11 cellular contexts compared by ENCODE assay signal in the genomic region with DNA sequence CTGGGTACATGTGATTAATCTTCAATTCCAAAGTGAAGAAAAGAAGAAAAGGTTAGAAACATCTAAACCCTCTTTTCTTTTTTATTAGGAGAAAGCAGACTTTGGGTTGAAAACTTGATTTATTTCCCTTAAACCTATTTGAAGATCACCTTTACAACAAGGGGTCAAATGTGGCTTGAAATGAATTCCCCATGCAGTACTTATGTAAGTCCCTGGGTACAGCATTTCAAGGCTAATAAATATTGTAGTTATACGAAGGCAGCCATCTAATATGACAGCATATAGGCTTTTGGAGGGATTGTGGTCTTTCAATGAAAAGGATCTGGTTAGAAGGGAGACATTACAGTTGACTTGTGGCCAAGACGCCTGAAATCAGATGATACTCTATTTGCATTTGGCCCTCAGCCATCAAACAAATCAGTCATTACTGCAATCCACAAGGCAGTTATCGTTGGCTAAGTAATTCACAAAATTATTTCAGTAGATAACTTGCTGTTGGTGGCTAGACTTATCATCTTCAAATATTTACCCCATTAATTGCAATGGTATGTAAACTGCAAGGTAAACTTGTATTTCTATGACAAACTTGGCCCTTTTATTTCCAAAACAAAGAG.
DNase-seq lines count a peak whose midpoint lies in the region; ATAC-seq, FAIRE-seq and TF ChIP-seq lines count a peak whose summit lies in the region.
"Had no signal": no experiment of that assay in that cellular context is flagged by ENCODE, and none has a peak within 500 bp of the region (broad histone marks: within the 10 kb centered on the region; RNA-seq: fewer than 3 reads in every experiment).

No MANE protein-coding gene starts in this region.

- H3K36me3 Mint-ChIP-seq in activated naive CD4-positive, alpha-beta T cell treated with anti-CD3 and anti-CD28 coated beads, Interleukin-2, amount 10 ng/mL, durations not matched to agents 7 days and 5 days: no peaks in the 10 kb centered on the region

- DNase-seq in NCI-H1092 treated with DMSO at 0.1 percent for 48 hours (lab: John Stamatoyannopoulos, UW) (peak; percentile 79), NCI-H345 treated with DMSO at 0.1 percent for 48 hours (lab: John Stamatoyannopoulos, UW; ENCODE audit: unreplicated experiment) (peak; percentile 22), bronchial epithelial cell (ENCODE audit: low read depth) (peak; percentile 26), superior temporal gyrus (ENCODE audit: extremely low spot score) (peak; percentile 54), GOT3 (lab: John Stamatoyannopoulos, UW) (no peak)
- DNase-seq in activated naive CD4-positive, alpha-beta T cell treated with anti-CD3 and anti-CD28 coated beads, Interleukin-2, amount 10 ng/mL, durations not matched to agents 7 days and 5 days: no peak
- DNase-seq: activated T-cell treated with anti-CD3 and anti-CD28 coated beads, Interleukin-2, amount 50 U/mL, for 72 hours; KG1; occipital lobe; thyroid gland had no signal

- H3K27ac Mint-ChIP-seq in activated naive CD4-positive, alpha-beta T cell treated with anti-CD3 and anti-CD28 coated beads, Interleukin-2, amount 10 ng/mL, durations not matched to agents 7 days and 5 days: no peak overlapping the region
- H3K27ac Mint-ChIP-seq: activated T-cell treated with anti-CD3 and anti-CD28 coated beads, Interleukin-2, amount 50 U/mL, for 72 hours had no signal

- H3K9me3 Mint-ChIP-seq in activated naive CD4-positive, alpha-beta T cell treated with anti-CD3 and anti-CD28 coated beads, Interleukin-2, amount 10 ng/mL, durations not matched to agents 7 days and 5 days: no peaks in the 10 kb centered on the region
- H3K9me3 Mint-ChIP-seq: activated T-cell treated with anti-CD3 and anti-CD28 coated beads, Interleukin-2, amount 50 U/mL, for 72 hours had no signal

- no peaks in the 10 kb centered on the region for H3K27me3 Mint-ChIP-seq in activated naive CD4-positive, alpha-beta T cell treated with anti-CD3 and anti-CD28 coated beads, Interleukin-2, amount 10 ng/mL, durations not matched to agents 7 days and 5 days

- FAIRE-seq in bronchial epithelial cell (lab: Jason Lieb, UNC): no peak

- ATAC-seq in HG02884 (IDR thresholded peaks at IDR 0.05; ENCODE audit: unreplicated experiment): no peak
- ATAC-seq: activated T-cell treated with anti-CD3 and anti-CD28 coated beads, Interleukin-2, amount 50 U/mL, for 72 hours had no signal

- no peak overlapping the region for H3K4me3 ChIP-seq in bronchial epithelial cell (ENCODE audit: low read depth, low read length)
- H3K4me3 ChIP-seq: thyroid gland had no signal

- CTCF ChIA-PET in activated naive CD4-positive, alpha-beta T cell treated with anti-CD3 and anti-CD28 coated beads, Interleukin-2, amount 10 ng/mL, durations not matched to agents 7 days and 5 days (lab: Charles Lee): no interaction called here

- H3K36me3 ChIP-seq in bronchial epithelial cell (ENCODE audit: control insufficient read depth, insufficient read depth, low read length): no peaks in the 10 kb centered on the region
- H3K36me3 ChIP-seq: thyroid gland had no signal

- no peak overlapping the region for H3K4me3 Mint-ChIP-seq in activated naive CD4-positive, alpha-beta T cell treated with anti-CD3 and anti-CD28 coated beads, Interleukin-2, amount 10 ng/mL, durations not matched to agents 7 days and 5 days
- H3K4me3 Mint-ChIP-seq: activated T-cell treated with anti-CD3 and anti-CD28 coated beads, Interleukin-2, amount 50 U/mL, for 72 hours had no signal

- no peaks in the 10 kb centered on the region for H3K27me3 ChIP-seq in bronchial epithelial cell (ENCODE audit: control insufficient read depth, insufficient read depth, low read length)
- H3K27me3 ChIP-seq: thyroid gland had no signal

- TF ChIP-seq CTCF in bronchial epithelial cell (IDR thresholded peaks at IDR 0.05; ENCODE audit: insufficient read depth, low read length, severe bottlenecking): no peak

- H3K4me1 Mint-ChIP-seq in activated naive CD4-positive, alpha-beta T cell treated with anti-CD3 and anti-CD28 coated beads, Interleukin-2, amount 10 ng/mL, durations not matched to agents 7 days and 5 days: no peaks in the 10 kb centered on the region

Comparison
In these comparisons a context has a peak if more than half of its experiments do, and no peak if none do; other contexts are left out.
1. DNase-seq: peak in NCI-H1092 treated with DMSO at 0.1 percent for 48 hours (single experiment), NCI-H345 treated with DMSO at 0.1 percent for 48 hours (single experiment), bronchial epithelial cell (single experiment) and superior temporal gyrus (single experiment); none in activated naive CD4-positive, alpha-beta T cell treated with anti-CD3 and anti-CD28 coated beads, Interleukin-2, amount 10 ng/mL, durations not matched to agents 7 days and 5 days (single experiment) and GOT3 (single experiment).